ENCODE assay signal across 15 cellular contexts in genomic region chr2:128166954-128167353, GRCh38.
"Had no signal": no experiment of that assay in that cellular context is flagged by ENCODE, and none has a peak within 500 bp of the region (broad histone marks: within the 10 kb centered on the region; RNA-seq: fewer than 3 reads in every experiment).

No MANE protein-coding gene starts in this region.

- H3K4me3 ChIP-seq: mucosa of descending colon, thyroid gland, uterus had no signal

- DNase-seq: activated CD4-positive, alpha-beta memory T cell treated with anti-CD3 and anti-CD28 coated beads, Interleukin-2, amount 10 ng/mL, durations not matched to agents 7 days and 5 days; activated CD4-positive, alpha-beta T cell treated with anti-CD3 and anti-CD28 coated beads for 36 hours; activated gamma-delta T cell; activated T-cell treated with anti-CD3 and anti-CD28 coated beads, Interleukin-2, amount 50 U/mL, for 72 hours; caudate nucleus; mucosa of descending colon; naive thymus-derived CD8-positive, alpha-beta T cell; posterior cingulate gyrus; retina; thyroid gland; uterus; WERI-Rb-1 had no signal

- ATAC-seq: activated CD4-positive, alpha-beta T cell treated with anti-CD3 and anti-CD28 coated beads for 36 hours; activated naive CD4-positive, alpha-beta T cell treated with anti-CD3 and anti-CD28 coated beads, Interleukin-2, amount 50 U/mL, for 72 hours; activated T-cell treated with anti-CD3 and anti-CD28 coated beads, Interleukin-2, amount 50 U/mL, for 72 hours; esophagus mucosa; mucosa of descending colon; naive thymus-derived CD8-positive, alpha-beta T cell; stimulated activated memory B cell treated with anti-CD40 and anti-IgM and Interleukin-4, amounts not matched to agents 10 μg/mL and 1 μg/mL and 100 μg/mL, for 72 hours had no signal

- H3K27ac Mint-ChIP-seq: activated CD4-positive, alpha-beta memory T cell treated with anti-CD3 and anti-CD28 coated beads, Interleukin-2, amount 10 ng/mL, durations not matched to agents 7 days and 5 days; activated CD4-positive, alpha-beta T cell treated with anti-CD3 and anti-CD28 coated beads for 36 hours; activated naive CD4-positive, alpha-beta T cell treated with anti-CD3 and anti-CD28 coated beads, Interleukin-2, amount 50 U/mL, for 72 hours; stimulated activated memory B cell treated with anti-CD40 and anti-IgM and Interleukin-4, amounts not matched to agents 10 μg/mL and 1 μg/mL and 100 μg/mL, for 72 hours had no signal

- H3K27me3 ChIP-seq: thyroid gland, uterus had no signal

- H3K9me3 Mint-ChIP-seq: activated CD4-positive, alpha-beta memory T cell treated with anti-CD3 and anti-CD28 coated beads, Interleukin-2, amount 10 ng/mL, durations not matched to agents 7 days and 5 days; activated naive CD4-positive, alpha-beta T cell treated with anti-CD3 and anti-CD28 coated beads, Interleukin-2, amount 50 U/mL, for 72 hours; activated T-cell treated with anti-CD3 and anti-CD28 coated beads, Interleukin-2, amount 50 U/mL, for 72 hours; naive thymus-derived CD8-positive, alpha-beta T cell; stimulated activated memory B cell treated with anti-CD40 and anti-IgM and Interleukin-4, amounts not matched to agents 10 μg/mL and 1 μg/mL and 100 μg/mL, for 72 hours had no signal

- H3K36me3 ChIP-seq: uterus had no signal

- H3K9me3 ChIP-seq: mucosa of descending colon, thyroid gland, uterus had no signal

- H3K4me1 ChIP-seq: thyroid gland, uterus had no signal

- H3K27ac ChIP-seq: thyroid gland, uterus, WERI-Rb-1 had no signal

- H3K4me3 Mint-ChIP-seq: activated CD4-positive, alpha-beta memory T cell treated with anti-CD3 and anti-CD28 coated beads, Interleukin-2, amount 10 ng/mL, durations not matched to agents 7 days and 5 days; activated CD4-positive, alpha-beta T cell treated with anti-CD3 and anti-CD28 coated beads for 36 hours; activated T-cell treated with anti-CD3 and anti-CD28 coated beads, Interleukin-2, amount 50 U/mL, for 72 hours; naive thymus-derived CD8-positive, alpha-beta T cell; stimulated activated memory B cell treated with anti-CD40 and anti-IgM and Interleukin-4, amounts not matched to agents 10 μg/mL and 1 μg/mL and 100 μg/mL, for 72 hours had no signal

- H3K27me3 Mint-ChIP-seq: activated CD4-positive, alpha-beta memory T cell treated with anti-CD3 and anti-CD28 coated beads, Interleukin-2, amount 10 ng/mL, durations not matched to agents 7 days and 5 days; activated CD4-positive, alpha-beta T cell treated with anti-CD3 and anti-CD28 coated beads for 36 hours; naive thymus-derived CD8-positive, alpha-beta T cell; stimulated activated memory B cell treated with anti-CD40 and anti-IgM and Interleukin-4, amounts not matched to agents 10 μg/mL and 1 μg/mL and 100 μg/mL, for 72 hours had no signal
